7 cellular contexts compared by ENCODE assay signal in the genomic region with DNA sequence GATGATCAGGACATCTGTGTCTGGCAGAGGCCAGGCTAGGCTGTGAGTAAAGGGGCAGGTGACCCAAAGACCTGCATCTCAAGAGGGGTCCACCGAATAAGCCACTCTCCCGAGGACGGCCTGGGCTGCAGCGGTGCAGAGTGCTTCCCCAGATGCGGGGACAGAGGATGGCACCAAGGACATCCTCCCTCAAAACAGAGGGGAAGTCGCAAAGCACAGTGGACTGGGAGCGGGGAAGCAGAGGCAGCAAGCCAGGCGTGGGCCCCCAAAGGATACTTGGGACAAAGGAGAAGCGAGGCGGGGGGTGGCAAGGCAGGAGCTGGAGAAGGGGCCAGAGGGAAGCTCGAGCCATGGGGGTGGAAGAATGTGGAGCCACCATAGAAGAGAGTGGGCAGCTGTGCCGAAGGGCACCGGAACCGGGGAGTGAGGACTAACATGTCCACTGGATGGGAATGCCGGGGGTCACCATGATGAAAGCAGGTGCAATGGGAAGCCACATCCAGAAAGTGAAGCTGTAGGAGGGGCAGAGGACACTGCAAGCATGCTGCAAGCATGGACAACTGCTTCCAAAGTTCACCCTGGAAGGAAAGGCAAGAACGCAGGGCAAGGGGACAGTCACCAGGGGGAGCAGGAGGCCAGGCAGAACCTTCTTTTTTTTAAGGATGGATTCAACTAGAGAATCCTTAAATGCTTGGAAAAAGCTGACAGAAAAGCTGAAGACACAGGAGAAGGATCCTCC.
DNase-seq lines count a peak whose midpoint lies in the region; ATAC-seq and TF ChIP-seq lines count a peak whose summit lies in the region.

No MANE protein-coding gene starts in this region.

- TF ChIP-seq EP300 in stomach (IDR thresholded peaks at IDR 0.05) = no peak

- WGBS in psoas muscle, 3 donors = 91 to 95% (median 91%) methylated on average over 16 of the region's 16 CpGs
- WGBS in stomach, 5 donors = 91 to 95% (median 92%) methylated on average over 16 of the region's 16 CpGs

- ATAC-seq in psoas muscle = peak in 1 of 4 donors; percentile 58
- no peak for ATAC-seq in GM21360 (IDR thresholded peaks at IDR 0.05; ENCODE audit: unreplicated experiment)

- TF ChIP-seq POLR2A in stomach (IDR thresholded peaks at IDR 0.05) = no peak

- H3K27ac ChIP-seq in psoas muscle (no peak overlapping the region), stomach (no peak overlapping the region)

- DNase-seq in NCI-H2227 (lab: John Stamatoyannopoulos, UW; ENCODE audit: unreplicated experiment) (peak; percentile 2), dermis blood vessel endothelial cell (peak; percentile 37), psoas muscle (no peak), activated gamma-delta T cell treated with Interleukin-2 at 50 U/mL for 16 hours (no peak), stomach (no peak)

- peak; percentile 72 for TF ChIP-seq CTCF in GM12872 (IDR thresholded peaks at IDR 0.05; ENCODE audit: insufficient read depth, low read depth, low read length)
- peak; percentile 30 for TF ChIP-seq CTCF in psoas muscle (IDR thresholded peaks at IDR 0.05)
- peak in 1 of 7 experiments; percentile 9 for TF ChIP-seq CTCF in stomach (IDR thresholded peaks at IDR 0.05)

- H3K9me3 ChIP-seq in psoas muscle (no peaks in the 10 kb centered on the region), stomach (no peaks in the 10 kb centered on the region)

- no peak overlapping the region for H3K4me3 ChIP-seq in psoas muscle
- no peak overlapping the region for H3K4me3 ChIP-seq in stomach

- H3K4me1 ChIP-seq in psoas muscle = no peaks in the 10 kb centered on the region
- peaks cover 0 to 18% (median 5%) of the 10 kb centered on the region in 4 donors for H3K4me1 ChIP-seq in stomach

- intact Hi-C loops in psoas muscle (cut with DNase I) = no loop called here
- intact Hi-C loops in stomach (cut with DNase I; ENCODE audit: low total_unique reads) = loop anchor here (5.0 kb wide), 1 partner anchor 32 kb away; no protein-coding TSS in a partner anchor

- no peaks in the 10 kb centered on the region for H3K27me3 ChIP-seq in psoas muscle (ENCODE audit: insufficient read depth in 3 of 3, low read length in 2 of 3)
- H3K27me3 ChIP-seq in stomach = no peaks in the 10 kb centered on the region

- H3K36me3 ChIP-seq in psoas muscle (ENCODE audit: insufficient read depth in 1 of 2, low read depth in 1 of 2) (peaks cover 0 to 57% of the 10 kb centered on the region in 2 donors), stomach (peaks cover 38 to 100% (median 95%) of the 10 kb centered on the region in 4 donors)

Comparison
In these comparisons a context has a peak if more than half of its experiments do, and no peak if none do; other contexts are left out.
1. DNase-seq: peak in NCI-H2227 (single experiment) and dermis blood vessel endothelial cell (single experiment); none in psoas muscle (0 of 2), activated gamma-delta T cell treated with Interleukin-2 at 50 U/mL for 16 hours (single experiment) and stomach (single experiment).